ENCODE assay signal across 1 cellular context in genomic region chr11:3132831-3133455, GRCh38.
TF ChIP-seq lines count a peak whose summit lies in the region.

No MANE protein-coding gene starts in this region.

TF ChIP-seq in H1, 55 proteins besides CTCF, POLR2A, EP300 and RAD21:
- TF ChIP-seq CEBPB (IDR thresholded peaks at IDR 0.05; ENCODE audit: low read depth, low read length) (no peak), FOSL1 (IDR thresholded peaks at IDR 0.05; ENCODE audit: insufficient read depth, low read depth, low read length) (no peak), GABPA (IDR thresholded peaks at IDR 0.05; ENCODE audit: borderline replicate concordance, insufficient read depth, low read length) (no peak), TEAD4 (IDR thresholded peaks at IDR 0.05; ENCODE audit: low read depth, low read length) (no peak), BACH1 (IDR thresholded peaks at IDR 0.05; ENCODE audit: low read length) (no peak)
